13 cellular contexts compared by ENCODE assay signal in the genomic region with DNA sequence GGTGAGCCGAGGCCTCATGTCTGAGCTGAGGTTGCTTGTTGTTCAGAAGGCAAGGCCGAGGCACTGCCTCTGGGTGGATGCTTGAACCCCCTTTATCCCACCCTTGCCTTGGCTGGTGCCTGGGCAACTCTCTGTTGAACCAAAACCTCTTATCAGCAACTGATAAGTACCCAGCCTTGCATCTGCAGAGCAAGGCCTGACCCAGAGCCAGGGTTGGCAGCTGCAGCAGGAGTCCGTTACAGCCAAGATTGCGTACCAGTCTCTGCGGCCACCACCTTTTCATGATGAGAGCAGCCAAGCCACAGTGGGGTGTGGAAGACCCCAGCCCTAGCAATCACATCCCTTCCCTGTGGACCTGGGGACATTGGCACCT.
A peak's percentile ranks its signal among the peaks of the same experiment; 100 is the strongest.
DNase-seq lines count a peak whose midpoint lies in the region; ATAC-seq and TF ChIP-seq lines count a peak whose summit lies in the region.
"Had no signal": no experiment of that assay in that cellular context is flagged by ENCODE, and none has a peak within 500 bp of the region (broad histone marks: within the 10 kb centered on the region; RNA-seq: fewer than 3 reads in every experiment).

No MANE protein-coding gene starts in this region.

- H3K9ac ChIP-seq in Loucy (ENCODE audit: low read depth, low read length, poor library complexity, severe bottlenecking) (peak overlapping the region; percentile 67), colonic mucosa (ENCODE audit: low read depth in 2 of 2, low read length in 2 of 2) (peak overlapping the region in 1 of 2 donors; percentile 23)

- H3K4me1 Mint-ChIP-seq in CD4-positive, alpha-beta T cell (ENCODE audit: low read depth) = peaks cover 54% of the 10 kb centered on the region
- H3K4me1 Mint-ChIP-seq in natural killer cell treated with Interleukin-12 subunit alpha and Interleukin-12 subunit beta and Interleukin-15 and Interleukin-18, amount 100 ng/mL, for 72 hours (ENCODE audit: low read depth in 2 of 2) = peaks cover 41 to 43% of the 10 kb centered on the region in 2 donors

- intact Hi-C loops in CD4-positive, alpha-beta T cell (cut with DNase I, micrococcal nuclease) = loop anchor here (1.0 to 5.0 kb wide), 5 partner anchors 21 to 192 kb away; no protein-coding TSS in a partner anchor
- intact Hi-C loops in colonic mucosa (cut with DNase I) (no loop called here), left lung (cut with DNase I) (no loop called here)

- peak overlapping the region; percentile 89 for H3K4me3 Mint-ChIP-seq in CD4-positive, alpha-beta T cell
- H3K4me3 Mint-ChIP-seq in natural killer cell treated with Interleukin-12 subunit alpha and Interleukin-12 subunit beta and Interleukin-15 and Interleukin-18, amount 100 ng/mL, for 72 hours = peak overlapping the region; percentile 88

- H3K4me1 ChIP-seq in Loucy (ENCODE audit: insufficient read depth, low read length, poor library complexity, severe bottlenecking) (peaks cover 30% of the 10 kb centered on the region), colonic mucosa (no peaks in the 10 kb centered on the region), left lung (peaks cover 0 to 21% of the 10 kb centered on the region in 2 donors)
- H3K4me1 ChIP-seq: breast epithelium had no signal

- H3K9me2 ChIP-seq in Loucy (replicated peaks; ENCODE audit: low read depth, low read length) = no peaks in the 10 kb centered on the region

- H3K4me3 ChIP-seq in Loucy (ENCODE audit: low read length, poor library complexity, severe bottlenecking) (peak overlapping the region; percentile 70), colonic mucosa (no peak overlapping the region), left lung (no peak overlapping the region)
- H3K4me3 ChIP-seq: MG63 had no signal

- DNase-seq in CD4-positive, alpha-beta T cell = no peak
- no peak for DNase-seq in colonic mucosa
- no peak for DNase-seq in natural killer cell treated with Interleukin-12 subunit alpha and Interleukin-12 subunit beta and Interleukin-15 and Interleukin-18, amount 100 ng/mL, for 72 hours (ENCODE audit: low spot score)
- no peak for DNase-seq in left lung
- DNase-seq in GOT3 (lab: John Stamatoyannopoulos, UW) = no peak
- no peak for DNase-seq in NCI-H524 (lab: John Stamatoyannopoulos, UW)
- DNase-seq: kidney, NCI-H510A had no signal

- POLR2A ChIA-PET in CD4-positive, alpha-beta T cell (lab: Charles Lee) = interaction anchor here (0.5 to 5.4 kb wide), 10 partner anchors 12 to 293 kb away, joined by 3 to 141 read pairs (median 8); a partner anchor contains a TSS

- H3K27me3 Mint-ChIP-seq in CD4-positive, alpha-beta T cell = no peaks in the 10 kb centered on the region
- no peaks in the 10 kb centered on the region for H3K27me3 Mint-ChIP-seq in natural killer cell treated with Interleukin-12 subunit alpha and Interleukin-12 subunit beta and Interleukin-15 and Interleukin-18, amount 100 ng/mL, for 72 hours

- H3F3A ChIP-seq in Loucy (ENCODE audit: low read depth) = peaks cover 5% of the 10 kb centered on the region; the same call in 1 of the 2 replicates

- no peaks in the 10 kb centered on the region for H3K9me3 ChIP-seq in CD4-positive, alpha-beta T cell (ENCODE audit: control insufficient read depth, low read length)
- H3K9me3 ChIP-seq in Loucy (ENCODE audit: insufficient read depth, low read depth, low read length) (no peaks in the 10 kb centered on the region), colonic mucosa (no peaks in the 10 kb centered on the region), left lung (no peaks in the 10 kb centered on the region)
- H3K9me3 ChIP-seq: breast epithelium, MG63, suprapubic skin had no signal

- no peak for ATAC-seq in CD4-positive, alpha-beta T cell (ENCODE audit: poor library complexity)
- ATAC-seq in natural killer cell treated with Interleukin-12 subunit alpha and Interleukin-12 subunit beta and Interleukin-15 and Interleukin-18, amount 100 ng/mL, for 72 hours = no peak
- ATAC-seq in left lung (no peak), HG02938 (IDR thresholded peaks at IDR 0.05; ENCODE audit: unreplicated experiment) (no peak)

- no peaks in the 10 kb centered on the region for H4K20me1 ChIP-seq in Loucy (ENCODE audit: insufficient read depth, low read length, poor library complexity, severe bottlenecking)

- H3K27ac ChIP-seq in CD4-positive, alpha-beta T cell (ENCODE audit: low read depth, low read length) = peak overlapping the region; percentile 78
- H3K27ac ChIP-seq in colonic mucosa = peak overlapping the region; percentile 63
- no peak overlapping the region for H3K27ac ChIP-seq in left lung
- H3K27ac ChIP-seq: suprapubic skin had no signal

- H2AFZ ChIP-seq in Loucy (ENCODE audit: low read length) = no peak overlapping the region

- peaks cover 37% of the 10 kb centered on the region; the same call in 1 of the 2 replicates for H3K79me2 ChIP-seq in Loucy (ENCODE audit: insufficient read depth, low read length)

- CTCF ChIA-PET in CD4-positive, alpha-beta T cell (lab: Charles Lee) = interaction anchor here (0.5 to 4.0 kb wide), 8 partner anchors 9 to 120 kb away, joined by 3 to 42 read pairs (median 4); no protein-coding TSS in a partner anchor

- no peaks in the 10 kb centered on the region for H3K36me3 ChIP-seq in Loucy (ENCODE audit: insufficient read depth, low read length)
- H3K36me3 ChIP-seq in colonic mucosa = no peaks in the 10 kb centered on the region
- no peaks in the 10 kb centered on the region for H3K36me3 ChIP-seq in left lung
- H3K36me3 ChIP-seq: breast epithelium, MG63, suprapubic skin had no signal

- H3K36me3 Mint-ChIP-seq in CD4-positive, alpha-beta T cell (ENCODE audit: low read depth) = peaks cover 2% of the 10 kb centered on the region
- no peaks in the 10 kb centered on the region for H3K36me3 Mint-ChIP-seq in natural killer cell treated with Interleukin-12 subunit alpha and Interleukin-12 subunit beta and Interleukin-15 and Interleukin-18, amount 100 ng/mL, for 72 hours

- no peaks in the 10 kb centered on the region for H3K9me3 Mint-ChIP-seq in CD4-positive, alpha-beta T cell
- no peaks in the 10 kb centered on the region for H3K9me3 Mint-ChIP-seq in natural killer cell treated with Interleukin-12 subunit alpha and Interleukin-12 subunit beta and Interleukin-15 and Interleukin-18, amount 100 ng/mL, for 72 hours

- peak overlapping the region; percentile 84 for H3K4me2 ChIP-seq in Loucy (ENCODE audit: low read depth, low read length, poor library complexity, severe bottlenecking)

- no peaks in the 10 kb centered on the region for H3K27me3 ChIP-seq in CD4-positive, alpha-beta T cell (ENCODE audit: control insufficient read depth, insufficient read depth, low read length)
- H3K27me3 ChIP-seq in Loucy (ENCODE audit: insufficient read depth, low read length, poor library complexity, severe bottlenecking) = no peaks in the 10 kb centered on the region
- no peaks in the 10 kb centered on the region for H3K27me3 ChIP-seq in colonic mucosa
- H3K27me3 ChIP-seq in left lung = no peaks in the 10 kb centered on the region
- H3K27me3 ChIP-seq: MG63, suprapubic skin had no signal

- H3K27ac Mint-ChIP-seq in CD4-positive, alpha-beta T cell = peak overlapping the region; percentile 89
- peak overlapping the region; percentile 93 to 98 for H3K27ac Mint-ChIP-seq in natural killer cell treated with Interleukin-12 subunit alpha and Interleukin-12 subunit beta and Interleukin-15 and Interleukin-18, amount 100 ng/mL, for 72 hours

- TF ChIP-seq CTCF in CD4-positive, alpha-beta T cell (IDR thresholded peaks at IDR 0.05) = no peak
- TF ChIP-seq CTCF in Loucy (conservative IDR thresholded peaks at IDR 0.05; ENCODE audit: low read length) (no peak), colonic mucosa (IDR thresholded peaks at IDR 0.05) (no peak), left lung (IDR thresholded peaks at IDR 0.05) (no peak)

Comparison
In these comparisons a context has a peak if more than half of its experiments do, and no peak if none do; other contexts are left out.
1. H3K27ac ChIP-seq: peak in CD4-positive, alpha-beta T cell (single experiment) and colonic mucosa (single experiment); none in left lung (0 of 2).
2. intact Hi-C loops: an anchor here in CD4-positive, alpha-beta T cell (1.0 to 5.0 kb wide); none called in colonic mucosa and left lung.